In genomic region chr5:4868140-4868735, GRCh38 we compare ENCODE assay signal across 9 cellular contexts.
DNase-seq lines count a peak whose midpoint lies in the region; ATAC-seq and TF ChIP-seq lines count a peak whose summit lies in the region.
"Had no signal": no experiment of that assay in that cellular context is flagged by ENCODE, and none has a peak within 500 bp of the region (broad histone marks: within the 10 kb centered on the region; RNA-seq: fewer than 3 reads in every experiment).

No MANE protein-coding gene starts in this region.

- CTCF ChIA-PET in CD4-positive, alpha-beta T cell (lab: Charles Lee), result no interaction called here

- peaks cover 0 to 4% (median 0%) of the 10 kb centered on the region in 4 donors for H3K4me1 ChIP-seq in tibial nerve

- no peaks in the 10 kb centered on the region for H3K36me3 ChIP-seq in tibial nerve

- peak; percentile 49 for TF ChIP-seq CTCF in CD4-positive, alpha-beta T cell (IDR thresholded peaks at IDR 0.05)
- peak; percentile 48 to 66 (median 59) for TF ChIP-seq CTCF in tibial nerve (IDR thresholded peaks at IDR 0.05)

- H3K4me1 Mint-ChIP-seq in CD4-positive, alpha-beta T cell (ENCODE audit: low read depth), result no peaks in the 10 kb centered on the region

- no peak for TF ChIP-seq POLR2A in tibial nerve (IDR thresholded peaks at IDR 0.05)

- no peaks in the 10 kb centered on the region for H3K27me3 Mint-ChIP-seq in CD4-positive, alpha-beta T cell

- no peaks in the 10 kb centered on the region for H3K9me3 ChIP-seq in CD4-positive, alpha-beta T cell (ENCODE audit: control insufficient read depth, low read length)
- H3K9me3 ChIP-seq in tibial nerve, result no peaks in the 10 kb centered on the region

- ATAC-seq in CD4-positive, alpha-beta T cell (ENCODE audit: poor library complexity), result no peak
- peak; percentile 72 for ATAC-seq in GM18502 (IDR thresholded peaks at IDR 0.05; ENCODE audit: poor library complexity, unreplicated experiment)

- POLR2A ChIA-PET in CD4-positive, alpha-beta T cell (lab: Charles Lee), result no interaction called here

- H3K27ac ChIP-seq in CD4-positive, alpha-beta T cell (ENCODE audit: low read depth, low read length), result no peak overlapping the region
- no peak overlapping the region for H3K27ac ChIP-seq in tibial nerve
- H3K27ac ChIP-seq: skin epidermis had no signal

- H3K36me3 Mint-ChIP-seq in CD4-positive, alpha-beta T cell (ENCODE audit: low read depth), result no peaks in the 10 kb centered on the region

- intact Hi-C loops in CD4-positive, alpha-beta T cell (cut with DNase I, micrococcal nuclease), result no loop called here

- H3K27me3 ChIP-seq in CD4-positive, alpha-beta T cell (ENCODE audit: control insufficient read depth, insufficient read depth, low read length), result no peaks in the 10 kb centered on the region
- H3K27me3 ChIP-seq in tibial nerve, result no peaks in the 10 kb centered on the region

- no peak overlapping the region for H3K27ac Mint-ChIP-seq in CD4-positive, alpha-beta T cell

- peak in 1 of 10 experiments; percentile 17 for DNase-seq in CD4-positive, alpha-beta T cell
- peak; percentile 21 for DNase-seq in Jurkat, Clone E6-1 (ENCODE audit: low read depth, low spot score)
- peak; percentile 35 for DNase-seq in SK-N-DZ (ENCODE audit: low spot score)
- DNase-seq in effector CD4-positive, alpha-beta T cell, result peak; percentile 5
- DNase-seq in myocyte (ENCODE audit: low read depth), result peak; percentile 48
- peak; percentile 34 to 61 for DNase-seq in tibial nerve (ENCODE audit: low spot score in 2 of 2)
- DNase-seq in NCI-H1436 treated with DMSO at 0.1 percent for 48 hours (lab: John Stamatoyannopoulos, UW), result no peak

- H3K4me3 ChIP-seq in Jurkat, Clone E6-1 (ENCODE audit: low read length), result no peak overlapping the region
- H3K4me3 ChIP-seq in tibial nerve, result no peak overlapping the region
- H3K4me3 ChIP-seq: skin epidermis had no signal

- peaks cover 2% of the 10 kb centered on the region for H3K9me3 Mint-ChIP-seq in CD4-positive, alpha-beta T cell

- no peak overlapping the region for H3K4me3 Mint-ChIP-seq in CD4-positive, alpha-beta T cell

- no peak for TF ChIP-seq EP300 in tibial nerve (IDR thresholded peaks at IDR 0.05)

- 26% methylated on average over 9 of the region's 9 CpGs for WGBS in tibial nerve, 2 donors
